Comparison of ENCODE assay signal across 9 cellular contexts in the genomic region with DNA sequence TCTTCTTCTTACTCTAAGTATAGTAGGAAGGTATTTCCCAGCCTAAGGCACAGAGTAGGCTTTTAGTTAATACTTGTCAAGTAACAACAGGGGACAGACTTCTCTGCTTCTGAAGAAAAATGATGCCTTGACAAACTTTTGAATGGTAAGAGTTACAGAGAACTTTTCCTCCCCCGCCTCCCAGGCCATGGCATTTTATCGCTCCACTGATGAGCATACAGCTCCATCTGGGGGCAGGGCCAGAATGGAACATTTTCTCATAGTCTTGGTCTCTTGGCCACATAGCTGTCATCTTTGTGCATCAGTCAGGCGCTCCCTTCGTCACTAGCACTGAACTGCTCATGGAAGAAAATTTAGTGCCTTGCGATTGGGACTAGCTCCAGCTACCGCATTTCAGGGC.
DNase-seq lines count a peak whose midpoint lies in the region; ATAC-seq and TF ChIP-seq lines count a peak whose summit lies in the region.
"Had no signal": no experiment of that assay in that cellular context is flagged by ENCODE, and none has a peak within 500 bp of the region (broad histone marks: within the 10 kb centered on the region; RNA-seq: fewer than 3 reads in every experiment).

No MANE protein-coding gene starts in this region.

- intact Hi-C loops in dorsolateral prefrontal cortex (cut with DNase I) = loop anchor here in 1 of 2 donors (5.0 kb wide), 1 partner anchor 1074 kb away; no protein-coding TSS in a partner anchor

- no peak overlapping the region for H3K4me3 ChIP-seq in dorsolateral prefrontal cortex
- H3K4me3 ChIP-seq: ascending aorta had no signal

- TF ChIP-seq CTCF in dorsolateral prefrontal cortex (IDR thresholded peaks at IDR 0.05 in 54 of 56, conservative IDR thresholded peaks at IDR 0.05 in 2 of 56; ENCODE audit: low read depth in 1 of 56, partially characterized antibody in 56 of 56) = peak in 43 of 56 donors; percentile 9 to 64 (median 32)

- no peak overlapping the region for H3K27ac ChIP-seq in dorsolateral prefrontal cortex
- H3K27ac ChIP-seq: ascending aorta had no signal

- ATAC-seq in GM21447 (IDR thresholded peaks at IDR 0.05; ENCODE audit: unreplicated experiment) (no peak), HG03039 (IDR thresholded peaks at IDR 0.05; ENCODE audit: unreplicated experiment) (no peak), GM21717 (IDR thresholded peaks at IDR 0.05; ENCODE audit: unreplicated experiment) (no peak)

- peak; percentile 9 for DNase-seq in stimulated activated CD4-positive, alpha-beta T cell treated with anti-CD3 and anti-CD28 coated beads, Interleukin-15, amount 100 ng/mL, for 24 hours
- no peak for DNase-seq in stimulated activated CD4-positive, alpha-beta T cell treated with anti-CD3 and anti-CD28 coated beads, Interleukin-4, amount 100 ng/mL, for 24 hours
- DNase-seq in NCI-H524 treated with DMSO at 0.1 percent for 48 hours (lab: John Stamatoyannopoulos, UW) (peak; percentile 30), dorsolateral prefrontal cortex (peak in 5 of 10 donors; percentile 3 to 47 (median 25)), medulla oblongata (ENCODE audit: extremely low spot score) (peak; percentile 76)

- no peaks in the 10 kb centered on the region for H3K27me3 ChIP-seq in dorsolateral prefrontal cortex
- H3K27me3 ChIP-seq: ascending aorta had no signal
